ENCODE assay signal across 8 cellular contexts in the genomic region with DNA sequence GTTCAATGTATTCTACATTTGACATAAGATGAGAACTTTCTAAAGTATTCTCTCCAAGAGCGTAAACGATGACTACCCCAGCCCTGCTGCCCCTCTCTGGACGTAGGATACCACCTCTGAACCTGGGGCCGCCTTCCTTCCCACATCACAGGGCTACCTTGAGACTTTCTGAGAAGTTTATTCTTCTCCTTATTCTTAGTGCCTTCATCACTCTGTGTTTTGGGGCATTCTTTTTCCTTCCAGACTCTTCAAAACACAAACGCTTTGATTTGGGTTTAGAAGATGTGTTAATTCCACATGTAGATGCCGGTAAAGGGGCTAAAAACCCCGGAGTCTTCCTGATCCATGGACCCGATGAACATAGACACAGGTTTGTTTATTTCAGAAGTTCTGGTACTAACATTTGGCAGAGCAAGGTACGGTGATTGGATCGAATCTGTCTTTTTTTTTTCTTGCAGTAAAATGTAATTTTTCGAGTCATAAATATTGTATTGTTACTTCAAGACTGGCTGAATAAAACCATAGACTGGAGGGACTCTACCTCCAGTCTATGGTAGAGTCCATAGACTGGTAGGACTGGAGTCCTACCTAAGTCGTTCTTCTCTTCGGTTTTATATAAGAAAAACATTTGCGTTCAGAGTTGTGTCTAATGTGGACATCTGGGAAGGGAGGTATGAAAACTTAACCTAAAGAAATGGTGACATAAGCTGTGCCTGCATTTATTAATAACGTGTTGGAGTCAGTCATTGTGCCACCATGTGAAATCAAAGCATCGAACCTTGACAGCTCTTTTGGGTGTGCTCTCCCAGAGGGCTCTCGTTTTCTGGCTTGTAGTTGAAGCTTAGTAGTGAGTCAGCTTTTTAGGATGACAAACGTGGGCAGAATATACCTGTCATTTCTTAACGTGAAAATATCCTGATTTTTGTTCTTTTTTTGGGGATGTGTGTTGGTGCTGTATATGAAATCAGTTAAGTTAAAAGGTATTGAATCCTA. TPM values are rescaled to one million over a fixed set of nuclear protein-coding genes. Genes with fewer than 3 reads are reported as not detected.
A peak's percentile ranks its signal among the peaks of the same experiment; 100 is the strongest.
DNase-seq lines count a peak whose midpoint lies in the region; ATAC-seq lines count a peak whose summit lies in the region.

No MANE protein-coding gene starts in this region.

- H3K27ac ChIP-seq in HUES6 (ENCODE audit: low read depth, low read length) (no peak overlapping the region), skin epidermis (peak overlapping the region in 16 of 21 experiments; percentile 26 to 100 (median 98))

- peaks cover 68% of the 10 kb centered on the region for H3K4me1 Mint-ChIP-seq in activated naive CD4-positive, alpha-beta T cell treated with anti-CD3 and anti-CD28 coated beads, Interleukin-2, amount 50 U/mL, for 24 hours
- H3K4me1 Mint-ChIP-seq in activated T-helper 1 cell treated with anti-CD3 and anti-CD28 coated beads, Interleukin-12 subunit alpha, Interleukin-12 subunit beta, Interleukin-2, Interleukin-4 antibody, amounts not matched to agents 30 ng/mL and 10 ng/mL and 1 ng/mL, durations not matched to agents 14 hours and 24 hours and 36 hours (ENCODE audit: low read depth): peaks cover 66% of the 10 kb centered on the region

- H3K27me3 ChIP-seq in HUES6 (ENCODE audit: control insufficient read depth, insufficient read depth, low read length): no peaks in the 10 kb centered on the region

- ATAC-seq in HG03139 (IDR thresholded peaks at IDR 0.05; ENCODE audit: unreplicated experiment): no peak

- DNase-seq in activated naive CD4-positive, alpha-beta T cell treated with anti-CD3 and anti-CD28 coated beads, Interleukin-2, amount 50 U/mL, for 16 hours: no peak
- DNase-seq in activated T-helper 1 cell treated with anti-CD3 and anti-CD28 coated beads, Interleukin-12 subunit alpha, Interleukin-12 subunit beta, Interleukin-2, Interleukin-4 antibody, amounts not matched to agents 30 ng/mL and 10 ng/mL and 1 ng/mL, durations not matched to agents 14 hours and 24 hours and 36 hours (ENCODE audit: low spot score): no peak
- DNase-seq in activated gamma-delta T cell (lab: John Stamatoyannopoulos, UW): no peak

- peaks cover 34% of the 10 kb centered on the region for H3K4me1 ChIP-seq in HUES6 (ENCODE audit: control insufficient read depth, insufficient read depth, low read length)

- no peaks in the 10 kb centered on the region for H3K9me3 ChIP-seq in HUES6 (ENCODE audit: control insufficient read depth, insufficient read depth, low read depth, low read length)

- H3K4me3 Mint-ChIP-seq in activated naive CD4-positive, alpha-beta T cell treated with anti-CD3 and anti-CD28 coated beads, Interleukin-2, amount 50 U/mL, for 24 hours: peak overlapping the region; percentile 99
- peak overlapping the region; percentile 97 for H3K4me3 Mint-ChIP-seq in activated T-helper 1 cell treated with anti-CD3 and anti-CD28 coated beads, Interleukin-12 subunit alpha, Interleukin-12 subunit beta, Interleukin-2, Interleukin-4 antibody, amounts not matched to agents 30 ng/mL and 10 ng/mL and 1 ng/mL, durations not matched to agents 14 hours and 24 hours and 36 hours

- H3K36me3 Mint-ChIP-seq in activated naive CD4-positive, alpha-beta T cell treated with anti-CD3 and anti-CD28 coated beads, Interleukin-2, amount 50 U/mL, for 24 hours: no peaks in the 10 kb centered on the region
- peaks cover 2% of the 10 kb centered on the region for H3K36me3 Mint-ChIP-seq in activated T-helper 1 cell treated with anti-CD3 and anti-CD28 coated beads, Interleukin-12 subunit alpha, Interleukin-12 subunit beta, Interleukin-2, Interleukin-4 antibody, amounts not matched to agents 30 ng/mL and 10 ng/mL and 1 ng/mL, durations not matched to agents 14 hours and 24 hours and 36 hours (ENCODE audit: low read depth)

- H3K27me3 Mint-ChIP-seq in activated naive CD4-positive, alpha-beta T cell treated with anti-CD3 and anti-CD28 coated beads, Interleukin-2, amount 50 U/mL, for 24 hours: no peaks in the 10 kb centered on the region
- H3K27me3 Mint-ChIP-seq in activated T-helper 1 cell treated with anti-CD3 and anti-CD28 coated beads, Interleukin-12 subunit alpha, Interleukin-12 subunit beta, Interleukin-2, Interleukin-4 antibody, amounts not matched to agents 30 ng/mL and 10 ng/mL and 1 ng/mL, durations not matched to agents 14 hours and 24 hours and 36 hours (ENCODE audit: insufficient read depth): no peaks in the 10 kb centered on the region

- H3K4me3 ChIP-seq in HUES6 (ENCODE audit: low read depth, low read length) (peak overlapping the region; percentile 100), iPS-11a (ENCODE audit: low read depth, low read length) (peak overlapping the region; percentile 67), skin epidermis (peak overlapping the region; percentile 56 to 97 (median 84))

- H3K27ac Mint-ChIP-seq in activated naive CD4-positive, alpha-beta T cell treated with anti-CD3 and anti-CD28 coated beads, Interleukin-2, amount 50 U/mL, for 24 hours: peak overlapping the region; percentile 89
- peak overlapping the region; percentile 88 for H3K27ac Mint-ChIP-seq in activated T-helper 1 cell treated with anti-CD3 and anti-CD28 coated beads, Interleukin-12 subunit alpha, Interleukin-12 subunit beta, Interleukin-2, Interleukin-4 antibody, amounts not matched to agents 30 ng/mL and 10 ng/mL and 1 ng/mL, durations not matched to agents 14 hours and 24 hours and 36 hours

- no peaks in the 10 kb centered on the region for H3K9me3 Mint-ChIP-seq in activated naive CD4-positive, alpha-beta T cell treated with anti-CD3 and anti-CD28 coated beads, Interleukin-2, amount 50 U/mL, for 24 hours
- H3K9me3 Mint-ChIP-seq in activated T-helper 1 cell treated with anti-CD3 and anti-CD28 coated beads, Interleukin-12 subunit alpha, Interleukin-12 subunit beta, Interleukin-2, Interleukin-4 antibody, amounts not matched to agents 30 ng/mL and 10 ng/mL and 1 ng/mL, durations not matched to agents 14 hours and 24 hours and 36 hours: no peaks in the 10 kb centered on the region

- intact Hi-C loops in activated T-helper 1 cell treated with anti-CD3 and anti-CD28 coated beads, Interleukin-12 subunit alpha, Interleukin-12 subunit beta, Interleukin-2, Interleukin-4 antibody, amounts not matched to agents 30 ng/mL and 10 ng/mL and 1 ng/mL, durations not matched to agents 14 hours and 24 hours and 36 hours (cut with micrococcal nuclease): loop anchor here (5.0 to 10.0 kb wide), 7 partner anchors 54 to 1776 kb away; partner anchors contain the start of genes TENT5C and WARS2

- no peaks in the 10 kb centered on the region for H3K36me3 ChIP-seq in HUES6 (ENCODE audit: control insufficient read depth, insufficient read depth, low read length)

- H3K9ac ChIP-seq in HUES6 (ENCODE audit: low read length): peak overlapping the region; percentile 98

RNA-seq across cellular contexts. Expression of gene MAN1A2, which starts 1.2 kb away (rescaled TPM):
- 30.1 and 32.5 TPM in 2 replicates for total RNA-seq in activated T-helper 1 cell treated with anti-CD3 and anti-CD28 coated beads, Interleukin-12 subunit alpha, Interleukin-12 subunit beta, Interleukin-2, Interleukin-4 antibody, amounts not matched to agents 30 ng/mL and 10 ng/mL and 1 ng/mL, durations not matched to agents 14 hours and 24 hours and 36 hours
